1 cellular context compared by ENCODE assay signal in the genomic region with DNA sequence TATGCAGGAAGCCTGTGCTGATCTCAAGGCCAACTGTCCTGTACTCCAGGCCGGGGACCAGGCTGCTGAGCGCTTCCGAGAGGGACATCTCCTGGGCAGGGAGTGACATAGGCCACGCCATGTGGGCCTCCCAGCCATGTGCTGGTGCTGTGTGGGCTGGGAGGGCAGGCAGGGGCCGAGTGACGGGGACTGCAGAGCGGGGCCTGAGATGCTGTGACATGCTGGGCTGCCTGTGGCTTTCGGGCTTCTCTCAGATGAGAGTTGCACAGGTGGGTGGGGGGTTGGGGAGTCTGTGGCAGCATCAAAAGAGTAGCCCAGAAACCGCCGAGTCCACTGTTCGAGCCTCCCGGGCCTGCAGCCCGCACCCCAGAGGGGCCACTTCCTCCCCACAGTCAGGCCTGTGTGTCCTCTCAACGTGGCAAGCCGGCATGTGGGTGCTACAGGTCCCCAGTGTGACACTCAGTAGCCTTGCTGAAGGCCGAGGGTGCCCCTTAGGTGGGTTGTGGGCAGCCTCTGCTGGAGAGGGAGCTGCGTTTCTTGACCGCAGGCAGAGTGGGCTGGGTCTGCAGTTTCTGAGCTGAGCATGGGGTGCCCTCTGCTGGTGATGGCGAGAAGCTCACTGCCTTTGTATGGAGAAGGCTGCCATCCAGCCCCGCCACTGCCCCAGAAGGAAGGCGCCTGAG.
TF ChIP-seq lines count a peak whose summit lies in the region.

No MANE protein-coding gene starts in this region.

TF ChIP-seq in HepG2, 621 proteins besides CTCF, POLR2A, EP300 and RAD21 (continued from another document and continues in another):
- TF ChIP-seq NFAT5 (CRISPR knock-in tag; IDR thresholded peaks at IDR 0.05), result no peak
- no peak for TF ChIP-seq MXD4 (CRISPR knock-in tag; IDR thresholded peaks at IDR 0.05)
- TF ChIP-seq, protein P1, sequence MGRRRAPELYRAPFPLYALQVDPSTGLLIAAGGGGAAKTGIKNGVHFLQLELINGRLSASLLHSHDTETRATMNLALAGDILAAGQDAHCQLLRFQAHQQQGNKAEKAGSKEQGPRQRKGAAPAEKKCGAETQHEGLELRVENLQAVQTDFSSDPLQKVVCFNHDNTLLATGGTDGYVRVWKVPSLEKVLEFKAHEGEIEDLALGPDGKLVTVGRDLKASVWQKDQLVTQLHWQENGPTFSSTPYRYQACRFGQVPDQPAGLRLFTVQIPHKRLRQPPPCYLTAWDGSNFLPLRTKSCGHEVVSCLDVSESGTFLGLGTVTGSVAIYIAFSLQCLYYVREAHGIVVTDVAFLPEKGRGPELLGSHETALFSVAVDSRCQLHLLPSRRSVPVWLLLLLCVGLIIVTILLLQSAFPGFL (CRISPR knock-in tag; IDR thresholded peaks at IDR 0.05), result no peak
- no peak for TF ChIP-seq KLF16 (CRISPR knock-in tag; IDR thresholded peaks at IDR 0.05)
- no peak for TF ChIP-seq HHEX (CRISPR knock-in tag; IDR thresholded peaks at IDR 0.05)
- TF ChIP-seq ZNF580 (CRISPR knock-in tag; IDR thresholded peaks at IDR 0.05; ENCODE audit: borderline replicate concordance, low read depth), result no peak
- TF ChIP-seq RXRB (CRISPR knock-in tag; IDR thresholded peaks at IDR 0.05; ENCODE audit: borderline replicate concordance), result peak; percentile 29; the same call in 1 of the 2 replicates
- no peak for TF ChIP-seq MAFF (IDR thresholded peaks at IDR 0.05; ENCODE audit: low read depth, low read length)
- no peak for TF ChIP-seq MAZ (IDR thresholded peaks at IDR 0.05; ENCODE audit: borderline replicate concordance, low read depth, low read length)
- TF ChIP-seq MAZ (CRISPR knock-in tag; IDR thresholded peaks at IDR 0.05; ENCODE audit: low read depth), result no peak
- no peak for TF ChIP-seq KLF15 (CRISPR knock-in tag; IDR thresholded peaks at IDR 0.05; ENCODE audit: borderline replicate concordance)
- TF ChIP-seq NFKBIZ (CRISPR knock-in tag; IDR thresholded peaks at IDR 0.05), result no peak
- TF ChIP-seq ZNF678 (CRISPR knock-in tag; IDR thresholded peaks at IDR 0.05), result no peak
- no peak for TF ChIP-seq TOPORS (CRISPR knock-in tag; IDR thresholded peaks at IDR 0.05)
- TF ChIP-seq RAD51 (IDR thresholded peaks at IDR 0.05; ENCODE audit: borderline replicate concordance), result no peak
- no peak for TF ChIP-seq ZNF160 (CRISPR knock-in tag; IDR thresholded peaks at IDR 0.05)
- TF ChIP-seq ZNF260 (CRISPR knock-in tag; IDR thresholded peaks at IDR 0.05; ENCODE audit: borderline replicate concordance, low read depth), result no peak
- no peak for TF ChIP-seq ZBTB21 (CRISPR knock-in tag; IDR thresholded peaks at IDR 0.05)
- no peak for TF ChIP-seq HNF4G (IDR thresholded peaks at IDR 0.05; ENCODE audit: borderline replicate concordance, low read depth, low read length)
- TF ChIP-seq HNF4G (CRISPR knock-in tag; IDR thresholded peaks at IDR 0.05; ENCODE audit: borderline replicate concordance, low read depth), result no peak
- no peak for TF ChIP-seq ERF (CRISPR knock-in tag; IDR thresholded peaks at IDR 0.05)
- TF ChIP-seq, protein P2, sequence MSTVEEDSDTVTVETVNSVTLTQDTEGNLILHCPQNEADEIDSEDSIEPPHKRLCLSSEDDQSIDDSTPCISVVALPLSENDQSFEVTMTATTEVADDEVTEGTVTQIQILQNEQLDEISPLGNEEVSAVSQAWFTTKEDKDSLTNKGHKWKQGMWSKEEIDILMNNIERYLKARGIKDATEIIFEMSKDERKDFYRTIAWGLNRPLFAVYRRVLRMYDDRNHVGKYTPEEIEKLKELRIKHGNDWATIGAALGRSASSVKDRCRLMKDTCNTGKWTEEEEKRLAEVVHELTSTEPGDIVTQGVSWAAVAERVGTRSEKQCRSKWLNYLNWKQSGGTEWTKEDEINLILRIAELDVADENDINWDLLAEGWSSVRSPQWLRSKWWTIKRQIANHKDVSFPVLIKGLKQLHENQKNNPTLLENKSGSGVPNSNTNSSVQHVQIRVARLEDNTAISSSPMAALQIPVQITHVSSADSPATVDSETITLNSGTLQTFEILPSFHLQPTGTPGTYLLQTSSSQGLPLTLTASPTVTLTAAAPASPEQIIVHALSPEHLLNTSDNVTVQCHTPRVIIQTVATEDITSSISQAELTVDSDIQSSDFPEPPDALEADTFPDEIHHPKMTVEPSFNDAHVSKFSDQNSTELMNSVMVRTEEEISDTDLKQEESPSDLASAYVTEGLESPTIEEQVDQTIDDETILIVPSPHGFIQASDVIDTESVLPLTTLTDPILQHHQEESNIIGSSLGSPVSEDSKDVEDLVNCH (CRISPR knock-in tag; IDR thresholded peaks at IDR 0.05), result no peak
- TF ChIP-seq FOXM1 (CRISPR knock-in tag; IDR thresholded peaks at IDR 0.05), result no peak
- TF ChIP-seq HBP1 (CRISPR knock-in tag; IDR thresholded peaks at IDR 0.05; ENCODE audit: low read depth), result 0 out of 2 replicates have a peak, but pooled peaks have one; percentile 43
- no peak for TF ChIP-seq ZNF614 (CRISPR knock-in tag; IDR thresholded peaks at IDR 0.05; ENCODE audit: borderline replicate concordance)
- peak; percentile 29 for TF ChIP-seq GABPB1 (CRISPR knock-in tag; IDR thresholded peaks at IDR 0.05)
- TF ChIP-seq, protein P3, sequence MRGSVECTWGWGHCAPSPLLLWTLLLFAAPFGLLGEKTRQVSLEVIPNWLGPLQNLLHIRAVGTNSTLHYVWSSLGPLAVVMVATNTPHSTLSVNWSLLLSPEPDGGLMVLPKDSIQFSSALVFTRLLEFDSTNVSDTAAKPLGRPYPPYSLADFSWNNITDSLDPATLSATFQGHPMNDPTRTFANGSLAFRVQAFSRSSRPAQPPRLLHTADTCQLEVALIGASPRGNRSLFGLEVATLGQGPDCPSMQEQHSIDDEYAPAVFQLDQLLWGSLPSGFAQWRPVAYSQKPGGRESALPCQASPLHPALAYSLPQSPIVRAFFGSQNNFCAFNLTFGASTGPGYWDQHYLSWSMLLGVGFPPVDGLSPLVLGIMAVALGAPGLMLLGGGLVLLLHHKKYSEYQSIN (CRISPR knock-in tag; IDR thresholded peaks at IDR 0.05; ENCODE audit: borderline replicate concordance), result no peak
- no peak for TF ChIP-seq TERF1 (CRISPR knock-in tag; IDR thresholded peaks at IDR 0.05)
- TF ChIP-seq PLRG1 (conservative IDR thresholded peaks at IDR 0.05), result no peak
- TF ChIP-seq ZNF777 (CRISPR knock-in tag; IDR thresholded peaks at IDR 0.05), result no peak
- no peak; the same call in 1 of the 2 replicates for TF ChIP-seq HDAC2 (CRISPR knock-in tag; IDR thresholded peaks at IDR 0.05)
- TF ChIP-seq, protein P4, sequence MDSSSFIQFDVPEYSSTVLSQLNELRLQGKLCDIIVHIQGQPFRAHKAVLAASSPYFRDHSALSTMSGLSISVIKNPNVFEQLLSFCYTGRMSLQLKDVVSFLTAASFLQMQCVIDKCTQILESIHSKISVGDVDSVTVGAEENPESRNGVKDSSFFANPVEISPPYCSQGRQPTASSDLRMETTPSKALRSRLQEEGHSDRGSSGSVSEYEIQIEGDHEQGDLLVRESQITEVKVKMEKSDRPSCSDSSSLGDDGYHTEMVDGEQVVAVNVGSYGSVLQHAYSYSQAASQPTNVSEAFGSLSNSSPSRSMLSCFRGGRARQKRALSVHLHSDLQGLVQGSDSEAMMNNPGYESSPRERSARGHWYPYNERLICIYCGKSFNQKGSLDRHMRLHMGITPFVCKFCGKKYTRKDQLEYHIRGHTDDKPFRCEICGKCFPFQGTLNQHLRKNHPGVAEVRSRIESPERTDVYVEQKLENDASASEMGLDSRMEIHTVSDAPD (CRISPR knock-in tag; IDR thresholded peaks at IDR 0.05), result no peak
- no peak for TF ChIP-seq ZNF414 (CRISPR knock-in tag; IDR thresholded peaks at IDR 0.05)
- TF ChIP-seq SALL1 (CRISPR knock-in tag; IDR thresholded peaks at IDR 0.05), result peak; percentile 61; the same call in 1 of the 2 replicates
- TF ChIP-seq RBM39 (IDR thresholded peaks at IDR 0.05; ENCODE audit: low read depth, low read length, poor library complexity, severe bottlenecking), result peak; percentile 61
- no peak for TF ChIP-seq KAT2B (IDR thresholded peaks at IDR 0.05; ENCODE audit: borderline replicate concordance, low read depth, low read length)
- TF ChIP-seq ZNF207 (IDR thresholded peaks at IDR 0.05; ENCODE audit: borderline replicate concordance), result no peak
- no peak for TF ChIP-seq MLX (CRISPR knock-in tag; IDR thresholded peaks at IDR 0.05)
- no peak for TF ChIP-seq FIP1L1 (IDR thresholded peaks at IDR 0.05; ENCODE audit: borderline replicate concordance, insufficient read depth, low read depth, low read length)
- no peak for TF ChIP-seq KAT7 (CRISPR knock-in tag; IDR thresholded peaks at IDR 0.05; ENCODE audit: borderline replicate concordance)
- TF ChIP-seq MTA1 (CRISPR knock-in tag; IDR thresholded peaks at IDR 0.05; ENCODE audit: borderline replicate concordance), result no peak
- peak; percentile 27 to 61; a peak in 1 of 4 replicates for TF ChIP-seq HMGXB4 (CRISPR knock-in tag; IDR thresholded peaks at IDR 0.05; ENCODE audit: borderline replicate concordance in 1 of 2, low read depth in 1 of 2)
- no peak for TF ChIP-seq CC2D1A (CRISPR knock-in tag; IDR thresholded peaks at IDR 0.05)
- no peak for TF ChIP-seq TBL1XR1 (IDR thresholded peaks at IDR 0.05; ENCODE audit: borderline replicate concordance, low read length, partially characterized antibody)
